In genomic region chr15:40591310-40591845, GRCh38 we compare ENCODE assay signal across 1 cellular context.
TF ChIP-seq lines count a peak whose summit lies in the region.

No MANE protein-coding gene starts in this region.

TF ChIP-seq in A549, 52 proteins besides CTCF, POLR2A, EP300 and RAD21:
- TF ChIP-seq ZFP36 (IDR thresholded peaks at IDR 0.05; ENCODE audit: borderline replicate concordance, partially characterized antibody) (no peak), KDM1A (IDR thresholded peaks at IDR 0.05; ENCODE audit: low read depth) (no peak), RARB (CRISPR knock-in tag; IDR thresholded peaks at IDR 0.05) (no peak), E2F6 (IDR thresholded peaks at IDR 0.05; ENCODE audit: borderline replicate concordance, low read depth) (no peak), JUNB (IDR thresholded peaks at IDR 0.05) (no peak), MAFK (IDR thresholded peaks at IDR 0.05; ENCODE audit: partially characterized antibody) (no peak), KDM5A (IDR thresholded peaks at IDR 0.05) (no peak), RFX5 (IDR thresholded peaks at IDR 0.05) (no peak), MYC (IDR thresholded peaks at IDR 0.05; ENCODE audit: borderline replicate concordance, low read length) (no peak), GATA3 (IDR thresholded peaks at IDR 0.05; ENCODE audit: borderline replicate concordance) (no peak), HES2 (IDR thresholded peaks at IDR 0.05) (no peak), FOSL2 (IDR thresholded peaks at IDR 0.05) (no peak), FOSL2 (CRISPR knock-in tag; IDR thresholded peaks at IDR 0.05) (no peak), PHF8 (IDR thresholded peaks at IDR 0.05; ENCODE audit: borderline replicate concordance, low read depth) (no peak), CBX8 (IDR thresholded peaks at IDR 0.05) (no peak), HDAC2 (IDR thresholded peaks at IDR 0.05) (no peak), BHLHE40 (IDR thresholded peaks at IDR 0.05; ENCODE audit: low read depth, low read length) (no peak), USF2 (IDR thresholded peaks at IDR 0.05) (no peak), HOXB5 (CRISPR knock-in tag; IDR thresholded peaks at IDR 0.05) (no peak)
